In genomic region chr11:93524868-93525267, GRCh38 we compare ENCODE assay signal across 1 cellular context.
TF ChIP-seq lines count a peak whose summit lies in the region.

No MANE protein-coding gene starts in this region.

TF ChIP-seq in WTC11, 78 proteins besides CTCF, POLR2A, EP300 and RAD21 (continued from another document):
- TF ChIP-seq, protein P1, sequence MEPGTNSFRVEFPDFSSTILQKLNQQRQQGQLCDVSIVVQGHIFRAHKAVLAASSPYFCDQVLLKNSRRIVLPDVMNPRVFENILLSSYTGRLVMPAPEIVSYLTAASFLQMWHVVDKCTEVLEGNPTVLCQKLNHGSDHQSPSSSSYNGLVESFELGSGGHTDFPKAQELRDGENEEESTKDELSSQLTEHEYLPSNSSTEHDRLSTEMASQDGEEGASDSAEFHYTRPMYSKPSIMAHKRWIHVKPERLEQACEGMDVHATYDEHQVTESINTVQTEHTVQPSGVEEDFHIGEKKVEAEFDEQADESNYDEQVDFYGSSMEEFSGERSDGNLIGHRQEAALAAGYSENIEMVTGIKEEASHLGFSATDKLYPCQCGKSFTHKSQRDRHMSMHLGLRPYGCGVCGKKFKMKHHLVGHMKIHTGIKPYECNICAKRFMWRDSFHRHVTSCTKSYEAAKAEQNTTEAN (CRISPR knock-in tag; IDR thresholded peaks at IDR 0.05) = no peak
- TF ChIP-seq JAZF1 (CRISPR knock-in tag; IDR thresholded peaks at IDR 0.05) = no peak
